24 cellular contexts compared by ENCODE assay signal in genomic region chrY:8815616-8816015, GRCh38.
"Had no signal": no experiment of that assay in that cellular context is flagged by ENCODE, and none has a peak within 500 bp of the region (broad histone marks: within the 10 kb centered on the region; RNA-seq: fewer than 3 reads in every experiment).

No MANE protein-coding gene starts in this region.

- H3K4me1 ChIP-seq: colonic mucosa, esophagus muscularis mucosa, esophagus squamous epithelium, foreskin keratinocyte, gastrocnemius medialis, gastroesophageal sphincter, heart left ventricle, heart right ventricle had no signal

- H3K27ac ChIP-seq: colonic mucosa, coronary artery, dorsolateral prefrontal cortex, epithelial cell of prostate, esophagus muscularis mucosa, esophagus squamous epithelium, foreskin keratinocyte, gastrocnemius medialis, gastroesophageal sphincter, heart left ventricle, heart right ventricle had no signal

- H3K4me3 ChIP-seq: colonic mucosa, coronary artery, dorsolateral prefrontal cortex, esophagus muscularis mucosa, esophagus squamous epithelium, gastrocnemius medialis, gastroesophageal sphincter, heart left ventricle, heart right ventricle had no signal

- H3K9me3 ChIP-seq: colonic mucosa, esophagus muscularis mucosa, esophagus squamous epithelium, gastrocnemius medialis, gastroesophageal sphincter, heart left ventricle, heart right ventricle had no signal

- H3K27me3 ChIP-seq: colonic mucosa, dorsolateral prefrontal cortex, esophagus muscularis mucosa, esophagus squamous epithelium, foreskin keratinocyte, gastrocnemius medialis, gastroesophageal sphincter, heart left ventricle, heart right ventricle had no signal

- DNase-seq: colonic mucosa; cortex of kidney; dermis blood vessel endothelial cell; dorsolateral prefrontal cortex; effector CD4-positive, alpha-beta T cell; effector CD8-positive, alpha-beta T cell; effector memory CD4-positive, alpha-beta T cell; effector memory CD8-positive, alpha-beta T cell; endodermal cell; erythroblast; esophagus squamous epithelium; foreskin fibroblast; foreskin keratinocyte; foreskin melanocyte; gastrocnemius medialis; glutamatergic neuron; head of caudate nucleus; heart left ventricle; heart right ventricle had no signal

- H3K36me3 ChIP-seq: colonic mucosa, esophagus muscularis mucosa, esophagus squamous epithelium, gastrocnemius medialis, gastroesophageal sphincter, heart left ventricle, heart right ventricle had no signal

- ATAC-seq: effector memory CD8-positive, alpha-beta T cell; esophagus mucosa; foreskin keratinocyte; gastrocnemius medialis; gastroesophageal sphincter; heart left ventricle; heart right ventricle had no signal
